In the genomic region with DNA sequence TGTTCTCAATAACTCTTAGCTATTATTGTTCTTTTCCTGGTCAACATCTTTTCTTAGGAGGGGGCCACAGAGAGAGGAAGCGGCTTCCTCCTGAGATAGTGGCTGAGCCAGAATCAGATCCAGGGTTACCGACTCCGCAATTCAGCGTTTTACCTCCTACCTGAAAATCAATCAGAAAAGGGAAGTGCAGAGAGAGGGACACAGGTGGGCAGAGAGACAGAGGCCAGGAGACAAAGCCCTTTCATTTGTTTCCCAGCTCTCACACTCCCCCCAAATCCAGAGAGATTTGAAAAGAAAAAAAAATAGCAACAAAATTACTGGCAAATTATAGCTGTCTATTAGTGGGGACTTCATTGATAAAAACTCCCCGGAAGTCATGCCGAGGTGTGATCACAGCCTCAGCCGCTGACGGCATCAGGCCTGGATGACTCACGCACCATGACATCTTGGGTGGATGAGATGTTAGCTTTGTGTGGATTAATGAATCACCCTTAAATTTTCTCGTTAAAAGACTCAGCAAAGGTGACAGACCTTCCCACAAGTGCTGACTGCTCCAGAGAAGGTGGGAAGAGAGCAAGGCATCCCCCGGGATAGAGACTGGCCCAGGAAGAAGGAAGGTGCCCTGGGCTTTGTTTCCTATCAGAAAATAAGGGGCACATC, we compare ENCODE assay signal across 18 cellular contexts.
DNase-seq lines count a peak whose midpoint lies in the region; ATAC-seq, FAIRE-seq and TF ChIP-seq lines count a peak whose summit lies in the region.
"Had no signal": no experiment of that assay in that cellular context is flagged by ENCODE, and none has a peak within 500 bp of the region (broad histone marks: within the 10 kb centered on the region; RNA-seq: fewer than 3 reads in every experiment).

No MANE protein-coding gene starts in this region.

- 0 out of 3 replicates have a peak overlapping the region, but pooled peaks have one; percentile 31 for H3K4me2 ChIP-seq in A549
- H3K4me2 ChIP-seq: GM23338 had no signal

- ATAC-seq in A549: peak; percentile 58 to 83; a peak in 5 of 6 replicates
- ATAC-seq in esophagus mucosa: peak; percentile 93
- ATAC-seq: GM23338, sciatic nerve, T-cell had no signal

- CTCF ChIA-PET in A549 (lab: Yijun Ruan, JAX): no interaction called here

- no peak overlapping the region for H3K4me3 ChIP-seq in A549
- H3K4me3 ChIP-seq in prostate gland: no peak overlapping the region
- H3K4me3 ChIP-seq in esophagus muscularis mucosa: no peak overlapping the region
- H3K4me3 ChIP-seq: GM23338, lung, tibial artery had no signal

- no peaks in the 10 kb centered on the region for H3K27me3 ChIP-seq in prostate gland (replicated peaks; ENCODE audit: insufficient read depth)
- no peaks in the 10 kb centered on the region for H3K27me3 ChIP-seq in esophagus muscularis mucosa
- H3K27me3 ChIP-seq: tibial artery had no signal

- H3K9me3 ChIP-seq in A549 (no peaks in the 10 kb centered on the region), prostate gland (no peaks in the 10 kb centered on the region), esophagus muscularis mucosa (no peaks in the 10 kb centered on the region)
- H3K9me3 ChIP-seq: tibial artery had no signal

- no peak overlapping the region for H3K27ac ChIP-seq in A549
- H3K27ac ChIP-seq in prostate gland: no peak overlapping the region
- no peak overlapping the region for H3K27ac ChIP-seq in esophagus muscularis mucosa (replicated peaks in 1 of 4)
- H3K27ac ChIP-seq: tibial artery had no signal

- POLR2A ChIA-PET in A549 (lab: Yijun Ruan, JAX): no interaction called here

- intact Hi-C loops in prostate gland (cut with DNase I) (no loop called here), esophagus muscularis mucosa (cut with DNase I) (no loop called here)

- H3K36me3 ChIP-seq in prostate gland (no peaks in the 10 kb centered on the region), esophagus muscularis mucosa (no peaks in the 10 kb centered on the region)
- H3K36me3 ChIP-seq: tibial artery had no signal

- no peak for TF ChIP-seq RAD21 in A549 (conservative IDR thresholded peaks at IDR 0.05 in 1 of 2, IDR thresholded peaks at IDR 0.05 in 1 of 2)

- peaks cover 8% of the 10 kb centered on the region; the same call in 1 of the 3 replicates for H3K4me1 ChIP-seq in A549
- no peaks in the 10 kb centered on the region for H3K4me1 ChIP-seq in prostate gland (replicated peaks)
- no peaks in the 10 kb centered on the region for H3K4me1 ChIP-seq in esophagus muscularis mucosa
- H3K4me1 ChIP-seq: tibial artery had no signal

- TF ChIP-seq CTCF in A549 (IDR thresholded peaks at IDR 0.05): no peak
- no peak for TF ChIP-seq CTCF in prostate gland (IDR thresholded peaks at IDR 0.05)
- TF ChIP-seq CTCF in esophagus muscularis mucosa (IDR thresholded peaks at IDR 0.05): no peak

- peak; percentile 35 to 46 for DNase-seq in A549 (ENCODE audit: low read depth in 1 of 2, low spot score in 1 of 2)
- DNase-seq in H54 (ENCODE audit: insufficient read length, low spot score): peak; percentile 62
- DNase-seq in RKO (ENCODE audit: low spot score): peak; percentile 80
- no peak for DNase-seq in NCI-H446 treated with DMSO at 0.1 percent for 48 hours (lab: John Stamatoyannopoulos, UW)
- DNase-seq in prostate gland (ENCODE audit: low spot score): no peak
- no peak for DNase-seq in effector CD4-positive, alpha-beta T cell
- no peak for DNase-seq in esophagus muscularis mucosa (ENCODE audit: extremely low spot score)
- DNase-seq: activated naive CD4-positive, alpha-beta T cell treated with Interleukin-2 at 50 U/mL for 16 hours; foreskin melanocyte; NCI-H1436; NCI-H446; stimulated activated CD4-positive, alpha-beta T cell treated with anti-CD3 and anti-CD28 coated beads, Interleukin-4, amount 100 ng/mL, for 1 hour; tibial artery had no signal

- WGBS in A549 (ENCODE audit: missing lambda C conversion rate): 35% methylated on average over 11 of the region's 11 CpGs
- WGBS in prostate gland: 77% methylated on average over 11 of the region's 11 CpGs
- WGBS in esophagus muscularis mucosa: 82% methylated on average over 11 of the region's 11 CpGs

- TF ChIP-seq EP300 in A549 (IDR thresholded peaks at IDR 0.05): no peak
- TF ChIP-seq EP300 in esophagus muscularis mucosa (IDR thresholded peaks at IDR 0.05): no peak

- TF ChIP-seq POLR2A in A549 (IDR thresholded peaks at IDR 0.05; ENCODE audit: low read length): no peak
- TF ChIP-seq POLR2A in H54 (IDR thresholded peaks at IDR 0.05; ENCODE audit: low read depth, low read length): no peak
- no peak for TF ChIP-seq POLR2A in prostate gland (IDR thresholded peaks at IDR 0.05)
- no peak for TF ChIP-seq POLR2A in esophagus muscularis mucosa (IDR thresholded peaks at IDR 0.05; ENCODE audit: low read depth)

- FAIRE-seq in A549 (lab: Jason Lieb, UNC) (no peak), H54 (lab: Jason Lieb, UNC) (no peak)

TF ChIP-seq in A549, 52 proteins besides CTCF, POLR2A, EP300 and RAD21:
- peak; percentile 33; the same call in 1 of the 2 replicates for TF ChIP-seq FOSL2 (IDR thresholded peaks at IDR 0.05)
- TF ChIP-seq FOSL2 (CRISPR knock-in tag; IDR thresholded peaks at IDR 0.05): peak; percentile 69; the same call in 1 of the 2 replicates
- TF ChIP-seq, protein P1, sequence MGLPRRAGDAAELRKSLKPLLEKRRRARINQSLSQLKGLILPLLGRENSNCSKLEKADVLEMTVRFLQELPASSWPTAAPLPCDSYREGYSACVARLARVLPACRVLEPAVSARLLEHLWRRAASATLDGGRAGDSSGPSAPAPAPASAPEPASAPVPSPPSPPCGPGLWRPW (IDR thresholded peaks at IDR 0.05): no peak

Comparison
In these comparisons a context has a peak if more than half of its experiments do, and no peak if none do; other contexts are left out.
1. DNase-seq: peak in A549 (2 of 2), H54 (single experiment) and RKO (single experiment); none in NCI-H446 treated with DMSO at 0.1 percent for 48 hours (single experiment), prostate gland (single experiment), effector CD4-positive, alpha-beta T cell (single experiment) and esophagus muscularis mucosa (single experiment).